Comparison of ENCODE assay signal across 8 cellular contexts in genomic region chr9:70406446-70406862, GRCh38. TPM values are rescaled to one million over a fixed set of nuclear protein-coding genes. Genes with fewer than 3 reads are reported as not detected.
DNase-seq lines count a peak whose midpoint lies in the region; ATAC-seq and TF ChIP-seq lines count a peak whose summit lies in the region.

No MANE protein-coding gene starts in this region.

- peak overlapping the region; percentile 68 for H3K9ac ChIP-seq in GM23248

- CTCF ChIA-PET in MCF 10A (lab: Yijun Ruan, JAX), result interaction anchor here (0.6 to 1.4 kb wide), 3 partner anchors 13 to 200 kb away, joined by 3 to 4 read pairs (median 4); no protein-coding TSS in a partner anchor

- intact Hi-C loops in MCF 10A (cut with micrococcal nuclease), result no loop called here

- H3K27me3 Mint-ChIP-seq in MCF 10A (ENCODE audit: insufficient read depth, unreplicated experiment), result no peaks in the 10 kb centered on the region
- H3K27me3 Mint-ChIP-seq in mesothelial cell of epicardium (ENCODE audit: low read depth), result peaks cover 13% of the 10 kb centered on the region
- no peaks in the 10 kb centered on the region for H3K27me3 Mint-ChIP-seq in type B pancreatic cell

- no peak overlapping the region for H3K4me3 ChIP-seq in GM23248

- H3K27me3 ChIP-seq in GM23248 (replicated peaks; ENCODE audit: insufficient read depth), result no peaks in the 10 kb centered on the region

- BruUV-seq in MCF 10A (replicated peaks; lab: Mats Ljungman, UMichigan), result no TSS peak

- H3K4me3 Mint-ChIP-seq in MCF 10A (ENCODE audit: unreplicated experiment) (no peak overlapping the region), mesothelial cell of epicardium (no peak overlapping the region), type B pancreatic cell (peak overlapping the region; percentile 57)

- no peaks in the 10 kb centered on the region for H3K9me3 ChIP-seq in GM23248 (ENCODE audit: low read depth)

- peak; percentile 45 for DNase-seq in GM23248
- peak; percentile 95 for DNase-seq in MV-4-11 (lab: John Stamatoyannopoulos, UW)
- DNase-seq in MCF 10A (ENCODE audit: unreplicated experiment), result no peak
- no peak for DNase-seq in mesothelial cell of epicardium (ENCODE audit: low spot score in 2 of 2, unreplicated experiment in 2 of 2)
- DNase-seq in type B pancreatic cell (ENCODE audit: extremely low spot score, unreplicated experiment), result no peak
- DNase-seq in retina, result no peak
- DNase-seq in T1000 (lab: John Stamatoyannopoulos, UW), result no peak

- H3K9me3 Mint-ChIP-seq in MCF 10A (ENCODE audit: unreplicated experiment) (no peaks in the 10 kb centered on the region), mesothelial cell of epicardium (no peaks in the 10 kb centered on the region), type B pancreatic cell (no peaks in the 10 kb centered on the region)

- H3K36me3 Mint-ChIP-seq in MCF 10A (ENCODE audit: insufficient read depth, unreplicated experiment) (peaks cover 5% of the 10 kb centered on the region), mesothelial cell of epicardium (no peaks in the 10 kb centered on the region), type B pancreatic cell (no peaks in the 10 kb centered on the region)

- H3F3A ChIP-seq in GM23248 (ENCODE audit: insufficient read depth), result peaks cover 36% of the 10 kb centered on the region

- WGBS in GM23248 (ENCODE audit: low coverage in 1 of 2, low lambda C conversion rate in 2 of 2, missing lambda C conversion rate in 2 of 2), 2 experiments, result 63% methylated on average over 6 of the region's 6 CpGs

- peaks cover 63% of the 10 kb centered on the region for H3K4me1 ChIP-seq in GM23248 (ENCODE audit: insufficient read depth)

- in situ Hi-C loops in GM23248 (cut with MboI), result no loop called here

- peaks cover 22% of the 10 kb centered on the region for H3K4me1 Mint-ChIP-seq in MCF 10A (ENCODE audit: insufficient read depth, unreplicated experiment)
- peaks cover 35% of the 10 kb centered on the region for H3K4me1 Mint-ChIP-seq in mesothelial cell of epicardium
- H3K4me1 Mint-ChIP-seq in type B pancreatic cell (ENCODE audit: unreplicated experiment), result peaks cover 56% of the 10 kb centered on the region

- peak overlapping the region; percentile 39 for H3K4me2 ChIP-seq in GM23248 (ENCODE audit: unreplicated experiment)

- peaks cover 98% of the 10 kb centered on the region for H3K79me2 ChIP-seq in GM23248 (ENCODE audit: insufficient read depth)

- H4K20me1 ChIP-seq in GM23248 (ENCODE audit: insufficient read depth), result 0 out of 2 replicates have a peak, but pooled peaks cover 3% of the 10 kb centered on the region

- peak; percentile 67 for ATAC-seq in GM18519 (IDR thresholded peaks at IDR 0.05; ENCODE audit: low FRiP score, unreplicated experiment)

- H2AFZ ChIP-seq in GM23248, result no peak overlapping the region

- no peaks in the 10 kb centered on the region for H3K9me2 ChIP-seq in GM23248 (ENCODE audit: insufficient read depth)

- POLR2A ChIA-PET in MCF 10A (lab: Yijun Ruan, JAX), result no interaction called here

- peak overlapping the region; percentile 70 for H3K27ac Mint-ChIP-seq in MCF 10A (ENCODE audit: low read depth, unreplicated experiment)
- H3K27ac Mint-ChIP-seq in mesothelial cell of epicardium, result peak overlapping the region; percentile 84
- H3K27ac Mint-ChIP-seq in type B pancreatic cell, result peak overlapping the region; percentile 71

- peak overlapping the region; percentile 86 for H3K27ac ChIP-seq in GM23248

- H3K36me3 ChIP-seq in GM23248 (ENCODE audit: low read depth), result no peaks in the 10 kb centered on the region

- TF ChIP-seq CTCF in MCF 10A (IDR thresholded peaks at IDR 0.05; ENCODE audit: unreplicated experiment), result no peak
- TF ChIP-seq CTCF in mesothelial cell of epicardium (IDR thresholded peaks at IDR 0.05; ENCODE audit: unreplicated experiment), result no peak
- no peak for TF ChIP-seq CTCF in type B pancreatic cell (conservative IDR thresholded peaks at IDR 0.05)

RNA-seq across cellular contexts. Expression of gene KLF9, which starts 8.0 kb away (rescaled TPM):
- total RNA-seq in GM23248 (2014; rRNA removed; shearing (Covaris generic)), result 14.3 and 14.5 TPM in 2 replicates
- polyA plus RNA-seq in GM23248 (2016; fragmentation: Nextera tagmentation; extraction: Ambion mirVana), result 2.5 and 2.6 TPM in 2 replicates
- 5.9 and 8.9 TPM in 2 replicates for total RNA-seq in MCF 10A (2022)
- 3.4 to 3.7 TPM (median 3.6 TPM) in 3 replicates for total RNA-seq in mesothelial cell of epicardium
- total RNA-seq in type B pancreatic cell (ENCODE audit: low replicate concordance), result 16.7 and 21.6 TPM in 2 replicates

Comparison
In these comparisons a context has a peak if more than half of its experiments do, and no peak if none do; other contexts are left out.
1. DNase-seq: peak in GM23248 (single experiment) and MV-4-11 (single experiment); none in MCF 10A (single experiment), mesothelial cell of epicardium (0 of 2), type B pancreatic cell (single experiment), retina (single experiment) and T1000 (single experiment).
2. Peak in every context shown above with its lines, with median percentiles within 50 percentile points of each other: H3K27ac Mint-ChIP-seq.